ENCODE assay signal across 10 cellular contexts in genomic region chr10:113788604-113789083, GRCh38. TPM values are rescaled to one million over a fixed set of nuclear protein-coding genes. Genes with fewer than 3 reads are reported as not detected.
A peak's percentile ranks its signal among the peaks of the same experiment; 100 is the strongest.
DNase-seq lines count a peak whose midpoint lies in the region; ATAC-seq and TF ChIP-seq lines count a peak whose summit lies in the region.
"Had no signal": no experiment of that assay in that cellular context is flagged by ENCODE, and none has a peak within 500 bp of the region (broad histone marks: within the 10 kb centered on the region; RNA-seq: fewer than 3 reads in every experiment).

No MANE protein-coding gene starts in this region.

- no peaks in the 10 kb centered on the region for H3K4me1 ChIP-seq in neural progenitor cell

- H3K9ac ChIP-seq in neural progenitor cell: no peak overlapping the region

- H3K79me2 ChIP-seq in neural progenitor cell (ENCODE audit: low read depth): no peaks in the 10 kb centered on the region

- no peak overlapping the region for H3K27ac ChIP-seq in neural progenitor cell

- no peaks in the 10 kb centered on the region for H4K20me1 ChIP-seq in neural progenitor cell (ENCODE audit: low read depth)

- in situ Hi-C loops in KBM-7 (cut with MboI; ENCODE audit: low pct_unique_long_range_greater_than_20kb, low sequenced_read_pairs): no loop called here

- peak; percentile 67 for ATAC-seq in GM21717 (IDR thresholded peaks at IDR 0.05; ENCODE audit: unreplicated experiment)

- H3K27me3 Mint-ChIP-seq in neural progenitor cell (ENCODE audit: insufficient read depth, low read depth): peaks cover 7% of the 10 kb centered on the region

- no peak overlapping the region for H3K4me2 ChIP-seq in neural progenitor cell

- no peaks in the 10 kb centered on the region for H3K9me3 Mint-ChIP-seq in neural progenitor cell

- no peaks in the 10 kb centered on the region for H3K36me3 Mint-ChIP-seq in neural progenitor cell

- TF ChIP-seq CTCF in neural progenitor cell (IDR thresholded peaks at IDR 0.05): no peak

- no peak overlapping the region for H2AFZ ChIP-seq in neural progenitor cell (replicated peaks)

- no peak overlapping the region for H3K27ac Mint-ChIP-seq in neural progenitor cell
- H3K27ac Mint-ChIP-seq: IgD-negative memory B cell had no signal

- H3K4me3 Mint-ChIP-seq in neural progenitor cell: no peak overlapping the region
- H3K4me3 Mint-ChIP-seq: IgD-negative memory B cell had no signal

- no peaks in the 10 kb centered on the region for H3K27me3 ChIP-seq in neural progenitor cell

- DNase-seq in ELR (ENCODE audit: low read depth) (peak; percentile 87), KBM-7 (peak; percentile 12), dermis microvascular lymphatic vessel endothelial cell (ENCODE audit: low read depth in 2 of 2) (peak; percentile 30 to 74), renal cortical epithelial cell (ENCODE audit: low read depth) (peak; percentile 79), NCI-H345 (lab: John Stamatoyannopoulos, UW) (no peak), neural progenitor cell (ENCODE audit: low spot score) (no peak)
- DNase-seq in activated effector memory CD4-positive, alpha-beta T cell treated with Interleukin-2 at 50 U/mL for 16 hours: no peak

- no peaks in the 10 kb centered on the region for H3F3A ChIP-seq in neural progenitor cell (ENCODE audit: low read depth)

- H3K9me3 ChIP-seq in neural progenitor cell (ENCODE audit: low read depth): no peaks in the 10 kb centered on the region

- H3K4me3 ChIP-seq in neural progenitor cell: no peak overlapping the region

- H3K36me3 ChIP-seq in neural progenitor cell: no peaks in the 10 kb centered on the region

- no peaks in the 10 kb centered on the region for H3K4me1 Mint-ChIP-seq in neural progenitor cell
- H3K4me1 Mint-ChIP-seq: IgD-negative memory B cell had no signal

RNA-seq across cellular contexts. Expression of gene PLEKHS1, which starts 37.2 kb away (rescaled TPM):
- total RNA-seq in dermis microvascular lymphatic vessel endothelial cell (not detected in 2 replicates), renal cortical epithelial cell (under 0.01 and 0.45 TPM in 2 replicates), neural progenitor cell (ENCODE audit: low replicate concordance) (not detected in 2 replicates)
- total RNA-seq: glomerular endothelial cell had no signal

Comparison
In these comparisons a context has a peak if more than half of its experiments do, and no peak if none do; other contexts are left out.
1. DNase-seq: peak in ELR (single experiment), KBM-7 (single experiment), dermis microvascular lymphatic vessel endothelial cell (2 of 2) and renal cortical epithelial cell (single experiment); none in activated effector memory CD4-positive, alpha-beta T cell treated with Interleukin-2 at 50 U/mL for 16 hours (single experiment), NCI-H345 (single experiment) and neural progenitor cell (single experiment).